In the genomic region with DNA sequence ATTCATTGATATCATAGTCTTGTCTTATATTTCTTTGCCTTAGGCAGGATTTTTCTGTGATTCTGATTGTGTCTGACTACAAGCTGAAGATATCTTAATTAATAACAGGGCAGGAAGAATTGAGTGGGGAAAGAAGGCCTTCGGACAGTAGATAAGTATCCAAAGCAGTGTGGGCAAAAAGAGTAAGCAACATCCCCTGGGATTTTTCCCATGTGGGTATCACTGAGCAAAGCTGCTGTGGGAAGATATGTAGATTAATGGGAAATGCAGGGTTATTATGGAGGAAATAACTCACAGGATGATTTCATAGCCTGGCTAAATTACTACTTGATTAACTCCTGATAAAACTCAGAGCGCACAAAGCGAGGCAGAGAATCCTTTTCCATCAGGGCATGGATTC, we compare ENCODE assay signal across 34 cellular contexts.
"Had no signal": no experiment of that assay in that cellular context is flagged by ENCODE, and none has a peak within 500 bp of the region (broad histone marks: within the 10 kb centered on the region; RNA-seq: fewer than 3 reads in every experiment).

No MANE protein-coding gene starts in this region.

- H3K9me3 Mint-ChIP-seq: activated B cell treated with CpG ODN at 0.5 μM for 24 hours; activated CD4-positive, alpha-beta memory T cell treated with anti-CD3 and anti-CD28 coated beads, Interleukin-2, amount 10 ng/mL, durations not matched to agents 7 days and 5 days; activated naive CD4-positive, alpha-beta T cell treated with anti-CD3 and anti-CD28 coated beads, Interleukin-2, amount 10 ng/mL, durations not matched to agents 7 days and 5 days; activated naive CD8-positive, alpha-beta T cell treated with anti-CD3 and anti-CD28 coated beads, Interleukin-2, amount 50 U/mL, for 24 hours; central memory CD8-positive, alpha-beta T cell had no signal

- H3K36me3 Mint-ChIP-seq: activated naive CD4-positive, alpha-beta T cell treated with anti-CD3 and anti-CD28 coated beads, Interleukin-2, amount 10 ng/mL, durations not matched to agents 7 days and 5 days had no signal

- DNase-seq: activated B cell treated with CpG ODN at 0.5 μM for 24 hours; activated CD4-positive, alpha-beta memory T cell treated with anti-CD3 and anti-CD28 coated beads, Interleukin-2, amount 10 ng/mL, durations not matched to agents 7 days and 5 days; activated CD4-positive, alpha-beta T cell treated with anti-CD3 and anti-CD28 coated beads for 4 hours; activated CD4-positive, alpha-beta T cell treated with anti-CD3 and anti-CD28 coated beads, Interleukin-2, amount 50 U/mL, for 1 hour; activated CD4-positive, CD25-positive, alpha-beta regulatory T cell treated with anti-CD3 and anti-CD28 coated beads, Interleukin-2, amount 50 U/mL, for 72 hours; activated effector memory CD4-positive, alpha-beta T cell treated with Interleukin-2 at 50 U/mL for 16 hours; activated naive CD4-positive, alpha-beta T cell treated with anti-CD3 and anti-CD28 coated beads, Interleukin-2, amount 10 ng/mL, durations not matched to agents 7 days and 5 days; activated naive CD8-positive, alpha-beta T cell treated with anti-CD3 and anti-CD28 coated beads, Interleukin-2, amount 50 U/mL, for 24 hours; activated T-cell treated with anti-CD3 and anti-CD28 coated beads, Interleukin-2, amount 50 U/mL, for 48 hours; amniotic stem cell; aorta; Kasumi-1; KG1; MG63; NCI-H1048; NCI-H1105 treated with DMSO at 0.1 percent for 48 hours; NCI-H1436; NCI-H1694; NCI-H1930; NCI-H2081 treated with DMSO at 0.1 percent for 48 hours; NCI-H226; NCI-H446 treated with DMSO at 0.1 percent for 48 hours; NCI-H69; SHP77; SJCRH30; SW 1271; T-helper 1 cell; T-helper 2 cell; T-helper 9 cell had no signal

- H3K4me3 Mint-ChIP-seq: activated B cell treated with CpG ODN at 0.5 μM for 24 hours; activated CD4-positive, alpha-beta memory T cell treated with anti-CD3 and anti-CD28 coated beads, Interleukin-2, amount 10 ng/mL, durations not matched to agents 7 days and 5 days; activated naive CD4-positive, alpha-beta T cell treated with anti-CD3 and anti-CD28 coated beads, Interleukin-2, amount 10 ng/mL, durations not matched to agents 7 days and 5 days; activated naive CD8-positive, alpha-beta T cell; activated naive CD8-positive, alpha-beta T cell treated with anti-CD3 and anti-CD28 coated beads, Interleukin-2, amount 50 U/mL, for 24 hours; central memory CD8-positive, alpha-beta T cell had no signal

- H3K27me3 ChIP-seq: cardiac muscle cell, MG63, SJCRH30 had no signal

- H3K36me3 ChIP-seq: MG63, SJCRH30 had no signal

- H3K4me3 ChIP-seq: cardiac muscle cell, MG63, SJCRH30 had no signal

- ATAC-seq: activated naive CD8-positive, alpha-beta T cell treated with anti-CD3 and anti-CD28 coated beads, Interleukin-2, amount 50 U/mL, for 24 hours; Panc1 had no signal

- H3K27ac ChIP-seq: cardiac muscle cell, SJCRH30, VCaP had no signal

- H3K4me1 Mint-ChIP-seq: activated B cell treated with CpG ODN at 0.5 μM for 24 hours; activated CD4-positive, alpha-beta memory T cell treated with anti-CD3 and anti-CD28 coated beads, Interleukin-2, amount 10 ng/mL, durations not matched to agents 7 days and 5 days; activated naive CD4-positive, alpha-beta T cell treated with anti-CD3 and anti-CD28 coated beads, Interleukin-2, amount 10 ng/mL, durations not matched to agents 7 days and 5 days; activated naive CD8-positive, alpha-beta T cell treated with anti-CD3 and anti-CD28 coated beads, Interleukin-2, amount 50 U/mL, for 24 hours; central memory CD8-positive, alpha-beta T cell had no signal

- H3K27me3 Mint-ChIP-seq: activated B cell treated with CpG ODN at 0.5 μM for 24 hours; activated CD4-positive, alpha-beta memory T cell treated with anti-CD3 and anti-CD28 coated beads, Interleukin-2, amount 10 ng/mL, durations not matched to agents 7 days and 5 days; activated naive CD4-positive, alpha-beta T cell treated with anti-CD3 and anti-CD28 coated beads, Interleukin-2, amount 10 ng/mL, durations not matched to agents 7 days and 5 days; activated naive CD8-positive, alpha-beta T cell; activated naive CD8-positive, alpha-beta T cell treated with anti-CD3 and anti-CD28 coated beads, Interleukin-2, amount 50 U/mL, for 24 hours; central memory CD8-positive, alpha-beta T cell had no signal

- H3K4me1 ChIP-seq: SJCRH30 had no signal

- H3K9me3 ChIP-seq: MG63, SJCRH30 had no signal
